Comparison of ENCODE assay signal across 1 cellular context in genomic region chr19:41439441-41440222, GRCh38.
A peak's percentile ranks its signal among the peaks of the same experiment; 100 is the strongest.
TF ChIP-seq lines count a peak whose summit lies in the region.

Gene DMAC2, minus strand, starts transcription at chr19:41439912. Its CDS starts 13 bp downstream, at chr19:41439899.

TF ChIP-seq in HepG2, 621 proteins besides CTCF, POLR2A, EP300 and RAD21 (continued from another document and continues in another):
- TF ChIP-seq, protein P1, sequence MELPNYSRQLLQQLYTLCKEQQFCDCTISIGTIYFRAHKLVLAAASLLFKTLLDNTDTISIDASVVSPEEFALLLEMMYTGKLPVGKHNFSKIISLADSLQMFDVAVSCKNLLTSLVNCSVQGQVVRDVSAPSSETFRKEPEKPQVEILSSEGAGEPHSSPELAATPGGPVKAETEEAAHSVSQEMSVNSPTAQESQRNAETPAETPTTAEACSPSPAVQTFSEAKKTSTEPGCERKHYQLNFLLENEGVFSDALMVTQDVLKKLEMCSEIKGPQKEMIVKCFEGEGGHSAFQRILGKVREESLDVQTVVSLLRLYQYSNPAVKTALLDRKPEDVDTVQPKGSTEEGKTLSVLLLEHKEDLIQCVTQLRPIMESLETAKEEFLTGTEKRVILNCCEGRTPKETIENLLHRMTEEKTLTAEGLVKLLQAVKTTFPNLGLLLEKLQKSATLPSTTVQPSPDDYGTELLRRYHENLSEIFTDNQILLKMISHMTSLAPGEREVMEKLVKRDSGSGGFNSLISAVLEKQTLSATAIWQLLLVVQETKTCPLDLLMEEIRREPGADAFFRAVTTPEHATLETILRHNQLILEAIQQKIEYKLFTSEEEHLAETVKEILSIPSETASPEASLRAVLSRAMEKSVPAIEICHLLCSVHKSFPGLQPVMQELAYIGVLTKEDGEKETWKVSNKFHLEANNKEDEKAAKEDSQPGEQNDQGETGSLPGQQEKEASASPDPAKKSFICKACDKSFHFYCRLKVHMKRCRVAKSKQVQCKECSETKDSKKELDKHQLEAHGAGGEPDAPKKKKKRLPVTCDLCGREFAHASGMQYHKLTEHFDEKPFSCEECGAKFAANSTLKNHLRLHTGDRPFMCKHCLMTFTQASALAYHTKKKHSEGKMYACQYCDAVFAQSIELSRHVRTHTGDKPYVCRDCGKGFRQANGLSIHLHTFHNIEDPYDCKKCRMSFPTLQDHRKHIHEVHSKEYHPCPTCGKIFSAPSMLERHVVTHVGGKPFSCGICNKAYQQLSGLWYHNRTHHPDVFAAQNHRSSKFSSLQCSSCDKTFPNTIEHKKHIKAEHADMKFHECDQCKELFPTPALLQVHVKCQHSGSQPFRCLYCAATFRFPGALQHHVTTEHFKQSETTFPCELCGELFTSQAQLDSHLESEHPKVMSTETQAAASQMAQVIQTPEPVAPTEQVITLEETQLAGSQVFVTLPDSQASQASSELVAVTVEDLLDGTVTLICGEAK (IDR thresholded peaks at IDR 0.05) = no peak
- TF ChIP-seq, protein P1 (CRISPR knock-in tag; IDR thresholded peaks at IDR 0.05) = peak; percentile 55; the same call in 1 of the 2 replicates
- peak; percentile 42; the same call in 1 of the 2 replicates for TF ChIP-seq ZKSCAN8 (CRISPR knock-in tag; IDR thresholded peaks at IDR 0.05; ENCODE audit: borderline replicate concordance)
- TF ChIP-seq ZNF670 (CRISPR knock-in tag; IDR thresholded peaks at IDR 0.05; ENCODE audit: borderline replicate concordance) = no peak
- no peak for TF ChIP-seq ZNF713 (CRISPR knock-in tag; IDR thresholded peaks at IDR 0.05)
- no peak for TF ChIP-seq HHEX (CRISPR knock-in tag; IDR thresholded peaks at IDR 0.05)
- TF ChIP-seq ZMAT5 (CRISPR knock-in tag; IDR thresholded peaks at IDR 0.05; ENCODE audit: borderline replicate concordance, low read depth) = no peak
- peak; percentile 69; the same call in 1 of the 2 replicates for TF ChIP-seq KDM1A (CRISPR knock-in tag; IDR thresholded peaks at IDR 0.05)
- peak; percentile 38; the same call in 1 of the 2 replicates for TF ChIP-seq RXRB (CRISPR knock-in tag; IDR thresholded peaks at IDR 0.05; ENCODE audit: borderline replicate concordance)
- TF ChIP-seq ESRRA (CRISPR knock-in tag; IDR thresholded peaks at IDR 0.05; ENCODE audit: low read depth) = no peak
- no peak for TF ChIP-seq ZFP90 (CRISPR knock-in tag; IDR thresholded peaks at IDR 0.05; ENCODE audit: borderline replicate concordance)
- TF ChIP-seq PHF20 (CRISPR knock-in tag; IDR thresholded peaks at IDR 0.05) = peak; percentile 89
- no peak for TF ChIP-seq SKIL (CRISPR knock-in tag; IDR thresholded peaks at IDR 0.05; ENCODE audit: borderline replicate concordance)
- TF ChIP-seq ZNF776 (CRISPR knock-in tag; IDR thresholded peaks at IDR 0.05) = no peak
- TF ChIP-seq GLI4 (CRISPR knock-in tag; IDR thresholded peaks at IDR 0.05; ENCODE audit: borderline replicate concordance) = 0 out of 2 replicates have a peak, but pooled peaks have one; percentile 37
- no peak for TF ChIP-seq ONECUT2 (CRISPR knock-in tag; IDR thresholded peaks at IDR 0.05)
- TF ChIP-seq ZFX (CRISPR knock-in tag; IDR thresholded peaks at IDR 0.05; ENCODE audit: low read depth) = peak; percentile 75
- TF ChIP-seq ZNF772 (CRISPR knock-in tag; IDR thresholded peaks at IDR 0.05) = no peak
- TF ChIP-seq ZNF766 (CRISPR knock-in tag; IDR thresholded peaks at IDR 0.05; ENCODE audit: borderline replicate concordance) = no peak
- no peak for TF ChIP-seq ZNF563 (CRISPR knock-in tag; IDR thresholded peaks at IDR 0.05)
- TF ChIP-seq HNRNPK (IDR thresholded peaks at IDR 0.05; ENCODE audit: low read depth, low read length, poor library complexity, severe bottlenecking) = no peak
- TF ChIP-seq LBX2 (CRISPR knock-in tag; IDR thresholded peaks at IDR 0.05; ENCODE audit: borderline replicate concordance) = no peak
- no peak for TF ChIP-seq U2AF2 (IDR thresholded peaks at IDR 0.05; ENCODE audit: low read depth, low read length)
- no peak; the same call in 1 of the 2 replicates for TF ChIP-seq TSC22D2 (CRISPR knock-in tag; IDR thresholded peaks at IDR 0.05; ENCODE audit: borderline replicate concordance)
- TF ChIP-seq, protein P2, sequence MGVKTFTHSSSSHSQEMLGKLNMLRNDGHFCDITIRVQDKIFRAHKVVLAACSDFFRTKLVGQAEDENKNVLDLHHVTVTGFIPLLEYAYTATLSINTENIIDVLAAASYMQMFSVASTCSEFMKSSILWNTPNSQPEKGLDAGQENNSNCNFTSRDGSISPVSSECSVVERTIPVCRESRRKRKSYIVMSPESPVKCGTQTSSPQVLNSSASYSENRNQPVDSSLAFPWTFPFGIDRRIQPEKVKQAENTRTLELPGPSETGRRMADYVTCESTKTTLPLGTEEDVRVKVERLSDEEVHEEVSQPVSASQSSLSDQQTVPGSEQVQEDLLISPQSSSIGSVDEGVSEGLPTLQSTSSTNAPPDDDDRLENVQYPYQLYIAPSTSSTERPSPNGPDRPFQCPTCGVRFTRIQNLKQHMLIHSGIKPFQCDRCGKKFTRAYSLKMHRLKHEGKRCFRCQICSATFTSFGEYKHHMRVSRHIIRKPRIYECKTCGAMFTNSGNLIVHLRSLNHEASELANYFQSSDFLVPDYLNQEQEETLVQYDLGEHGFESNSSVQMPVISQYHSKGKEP (CRISPR knock-in tag; IDR thresholded peaks at IDR 0.05) = no peak
- no peak for TF ChIP-seq SOX6 (IDR thresholded peaks at IDR 0.05)
- TF ChIP-seq SOX6 (CRISPR knock-in tag; IDR thresholded peaks at IDR 0.05) = no peak; the same call in 1 of the 2 replicates
- peak; percentile 62; the same call in 1 of the 2 replicates for TF ChIP-seq NR2C2 (CRISPR knock-in tag; IDR thresholded peaks at IDR 0.05; ENCODE audit: borderline replicate concordance)
- TF ChIP-seq SOX5 (CRISPR knock-in tag; IDR thresholded peaks at IDR 0.05; ENCODE audit: borderline replicate concordance) = peak; percentile 18; the same call in 1 of the 2 replicates
- TF ChIP-seq TP53 (CRISPR knock-in tag; conservative IDR thresholded peaks at IDR 0.05) = no peak
- peak; percentile 61 for TF ChIP-seq U2AF1 (optimal IDR thresholded peaks at IDR 0.05; ENCODE audit: low read depth, low read length)
- TF ChIP-seq PRMT3 (CRISPR knock-in tag; IDR thresholded peaks at IDR 0.05; ENCODE audit: borderline replicate concordance, low read depth) = no peak
- TF ChIP-seq RORA (CRISPR knock-in tag; IDR thresholded peaks at IDR 0.05) = no peak
- no peak for TF ChIP-seq RARA (CRISPR knock-in tag; IDR thresholded peaks at IDR 0.05)
- TF ChIP-seq KLF11 (CRISPR knock-in tag; IDR thresholded peaks at IDR 0.05) = 0 out of 2 replicates have a peak, but pooled peaks have one; percentile 30
- TF ChIP-seq CBFB (CRISPR knock-in tag; IDR thresholded peaks at IDR 0.05) = 0 out of 2 replicates have a peak, but pooled peaks have one; percentile 62
- peak; percentile 85 for TF ChIP-seq SP2 (CRISPR knock-in tag; IDR thresholded peaks at IDR 0.05)
- TF ChIP-seq DNMT3B (CRISPR knock-in tag; conservative IDR thresholded peaks at IDR 0.05) = no peak
- no peak for TF ChIP-seq ZNF83 (CRISPR knock-in tag; IDR thresholded peaks at IDR 0.05; ENCODE audit: borderline replicate concordance)
- TF ChIP-seq ZNF691 (CRISPR knock-in tag; IDR thresholded peaks at IDR 0.05; ENCODE audit: borderline replicate concordance, low read depth) = no peak
- TF ChIP-seq ZNF749 (CRISPR knock-in tag; IDR thresholded peaks at IDR 0.05; ENCODE audit: borderline replicate concordance) = peak; percentile 65; the same call in 1 of the 2 replicates
- TF ChIP-seq ZNF337 (CRISPR knock-in tag; IDR thresholded peaks at IDR 0.05; ENCODE audit: borderline replicate concordance, low read depth) = peak; percentile 82; the same call in 1 of the 2 replicates
- no peak for TF ChIP-seq PCBP2 (optimal IDR thresholded peaks at IDR 0.05; ENCODE audit: low read depth, low read length, poor library complexity, severe bottlenecking)
- TF ChIP-seq RBM22 (optimal IDR thresholded peaks at IDR 0.05; ENCODE audit: low read length) = peak; percentile 88
- TF ChIP-seq ZNF724P (CRISPR knock-in tag; IDR thresholded peaks at IDR 0.05; ENCODE audit: borderline replicate concordance) = peak; percentile 69; the same call in 1 of the 2 replicates
- TF ChIP-seq, protein P3, sequence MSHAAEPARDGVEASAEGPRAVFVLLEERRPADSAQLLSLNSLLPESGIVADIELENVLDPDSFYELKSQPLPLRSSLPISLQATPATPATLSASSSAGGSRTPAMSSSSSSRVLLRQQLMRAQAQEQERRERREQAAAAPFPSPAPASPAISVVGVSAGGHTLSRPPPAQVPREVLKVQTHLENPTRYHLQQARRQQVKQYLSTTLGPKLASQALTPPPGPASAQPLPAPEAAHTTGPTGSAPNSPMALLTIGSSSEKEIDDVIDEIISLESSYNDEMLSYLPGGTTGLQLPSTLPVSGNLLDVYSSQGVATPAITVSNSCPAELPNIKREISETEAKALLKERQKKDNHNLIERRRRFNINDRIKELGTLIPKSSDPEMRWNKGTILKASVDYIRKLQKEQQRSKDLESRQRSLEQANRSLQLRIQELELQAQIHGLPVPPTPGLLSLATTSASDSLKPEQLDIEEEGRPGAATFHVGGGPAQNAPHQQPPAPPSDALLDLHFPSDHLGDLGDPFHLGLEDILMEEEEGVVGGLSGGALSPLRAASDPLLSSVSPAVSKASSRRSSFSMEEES (CRISPR knock-in tag; IDR thresholded peaks at IDR 0.05) = 0 out of 2 replicates have a peak, but pooled peaks have one; percentile 50
- no peak for TF ChIP-seq MED13 (CRISPR knock-in tag; IDR thresholded peaks at IDR 0.05)
- peak; percentile 37; the same call in 1 of the 2 replicates for TF ChIP-seq YEATS4 (CRISPR knock-in tag; IDR thresholded peaks at IDR 0.05; ENCODE audit: borderline replicate concordance)
- no peak for TF ChIP-seq ZNF160 (CRISPR knock-in tag; IDR thresholded peaks at IDR 0.05)
- peak; percentile 89 for TF ChIP-seq ZNF547 (CRISPR knock-in tag; IDR thresholded peaks at IDR 0.05)
